11 cellular contexts compared by ENCODE assay signal in the genomic region with DNA sequence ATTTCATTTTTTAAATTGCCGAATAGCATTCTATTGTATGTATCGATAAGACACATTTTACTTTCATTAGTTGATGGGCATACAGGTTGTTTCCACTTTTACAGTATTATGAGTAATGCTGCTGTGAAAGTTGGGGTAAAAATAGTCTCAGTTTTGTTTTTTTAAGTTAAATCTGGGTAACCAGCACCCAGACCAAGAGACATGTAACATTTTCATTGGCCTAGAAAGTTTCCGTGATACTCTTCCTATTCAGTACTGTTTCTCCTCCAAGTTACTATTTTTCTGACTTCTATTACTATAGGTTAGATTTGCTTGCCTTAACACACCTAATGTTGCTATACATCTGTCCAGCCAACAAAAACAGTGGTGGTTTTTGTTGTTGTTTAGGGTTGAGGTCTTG. TPM values are rescaled to one million over a fixed set of nuclear protein-coding genes. Genes with fewer than 3 reads are reported as not detected.
DNase-seq lines count a peak whose midpoint lies in the region; ATAC-seq and TF ChIP-seq lines count a peak whose summit lies in the region.
"Had no signal": no experiment of that assay in that cellular context is flagged by ENCODE, and none has a peak within 500 bp of the region (broad histone marks: within the 10 kb centered on the region; RNA-seq: fewer than 3 reads in every experiment).

No MANE protein-coding gene starts in this region.

- H3K9me2 ChIP-seq in Karpas-422 (replicated peaks; ENCODE audit: insufficient read depth, low read length) (no peaks in the 10 kb centered on the region), SK-N-SH (no peaks in the 10 kb centered on the region)

- H2BK5ac ChIP-seq in trophoblast cell (ENCODE audit: low read depth, low read length, poor library complexity): no peak overlapping the region

- no peak overlapping the region for H3K4me3 ChIP-seq in Karpas-422 (ENCODE audit: low read length)
- no peak overlapping the region for H3K4me3 ChIP-seq in trophoblast cell (ENCODE audit: low read depth, low read length)
- no peak overlapping the region for H3K4me3 ChIP-seq in thyroid gland (replicated peaks in 1 of 3)
- no peak overlapping the region for H3K4me3 ChIP-seq in SK-N-SH (ENCODE audit: low read depth in 2 of 2, low read length in 1 of 2)

- H3K9ac ChIP-seq in Karpas-422 (ENCODE audit: low read length) (no peak overlapping the region), trophoblast cell (ENCODE audit: low read length) (no peak overlapping the region), SK-N-SH (no peak overlapping the region)

- no peak for TF ChIP-seq RAD21 in SK-N-SH (IDR thresholded peaks at IDR 0.05; ENCODE audit: low read length)

- H3K4me1 ChIP-seq in Karpas-422 (ENCODE audit: low read length): peaks cover 24% of the 10 kb centered on the region
- H3K4me1 ChIP-seq in trophoblast cell (ENCODE audit: control insufficient read depth in 1 of 2, insufficient read depth in 2 of 2, low read length in 2 of 2): peaks cover 0 to 5% of the 10 kb centered on the region in 2 experiments
- peaks cover 4 to 14% of the 10 kb centered on the region in 2 donors for H3K4me1 ChIP-seq in thyroid gland
- peaks cover 0 to 5% of the 10 kb centered on the region in 2 experiments; a peak in 2 of 4 replicates for H3K4me1 ChIP-seq in SK-N-SH (ENCODE audit: control insufficient read depth in 1 of 2, insufficient read depth in 2 of 2, low read depth in 1 of 2, low read length in 1 of 2)

- no peak overlapping the region for H4K12ac ChIP-seq in trophoblast cell (ENCODE audit: low read depth, low read length)

- H3K27ac ChIP-seq in Karpas-422 (ENCODE audit: low read length) (0 out of 2 replicates have a peak overlapping the region, but pooled peaks have one; percentile 30), trophoblast cell (ENCODE audit: low read depth, low read length) (no peak overlapping the region), thyroid gland (no peak overlapping the region), SK-N-SH (ENCODE audit: low read depth in 2 of 2, low read length in 1 of 2) (no peak overlapping the region)

- CTCF ChIA-PET in SK-N-SH (lab: Yijun Ruan, JAX): no interaction called here

- no peak overlapping the region for H3K14ac ChIP-seq in trophoblast cell (ENCODE audit: low read length)

- DNase-seq in Karpas-422: no peak
- no peak for DNase-seq in trophoblast cell
- no peak for DNase-seq in HUDEP-2 (lab: John Stamatoyannopoulos, UW; ENCODE audit: unreplicated experiment in 76 of 76)
- no peak for DNase-seq in thyroid gland
- DNase-seq in SK-N-SH: no peak
- DNase-seq: aorta; naive thymus-derived CD8-positive, alpha-beta T cell; NCI-H2171 had no signal

- H3K36me3 ChIP-seq in Karpas-422 (ENCODE audit: insufficient read depth, low read length) (peaks cover 2% of the 10 kb centered on the region; the same call in 1 of the 2 replicates), trophoblast cell (ENCODE audit: control insufficient read depth in 1 of 2, insufficient read depth in 2 of 2, low read length in 2 of 2) (peaks cover 0 to 5% of the 10 kb centered on the region in 2 experiments), thyroid gland (no peaks in the 10 kb centered on the region), SK-N-SH (replicated peaks in 1 of 2; ENCODE audit: control insufficient read depth in 1 of 2, insufficient read depth in 2 of 2, low read length in 1 of 2) (peaks cover 0 to 36% of the 10 kb centered on the region in 2 experiments)

- peak; percentile 74 for ATAC-seq in GM18511 (IDR thresholded peaks at IDR 0.05; ENCODE audit: unreplicated experiment)
- ATAC-seq in GM21528 (IDR thresholded peaks at IDR 0.05; ENCODE audit: low FRiP score, unreplicated experiment): peak; percentile 56
- ATAC-seq: naive thymus-derived CD8-positive, alpha-beta T cell; Right ventricle myocardium inferior had no signal

- intact Hi-C loops in thyroid gland (cut with DNase I): no loop called here

- no CpG with 5 or more reads among the region's 3 CpGs for WGBS in trophoblast cell (ENCODE audit: extremely low coverage, insufficient coverage, insufficient read length)
- 93 to 97% methylated on average over 3 of the region's 3 CpGs for WGBS in thyroid gland, 2 donors
- WGBS in SK-N-SH (ENCODE audit: low lambda C conversion rate): 94% methylated on average over 3 of the region's 3 CpGs

- H2AFZ ChIP-seq in Karpas-422 (ENCODE audit: low read length) (no peak overlapping the region), trophoblast cell (ENCODE audit: insufficient read depth, low read length, poor library complexity) (no peak overlapping the region), SK-N-SH (ENCODE audit: low read depth) (no peak overlapping the region)

- TF ChIP-seq POLR2A in thyroid gland (IDR thresholded peaks at IDR 0.05): no peak

- H4K8ac ChIP-seq in trophoblast cell (ENCODE audit: low read depth, low read length): peak overlapping the region; percentile 38

- H3K79me2 ChIP-seq in Karpas-422 (ENCODE audit: low read length): peaks cover 99% of the 10 kb centered on the region
- peaks cover 14% of the 10 kb centered on the region for H3K79me2 ChIP-seq in trophoblast cell (ENCODE audit: control insufficient read depth, insufficient read depth, low read length, poor library complexity)
- H3K79me2 ChIP-seq in SK-N-SH (ENCODE audit: insufficient read depth): peaks cover 100% of the 10 kb centered on the region

- H3K4me2 ChIP-seq in Karpas-422 (ENCODE audit: low read depth, low read length, poor library complexity, severe bottlenecking): peak overlapping the region; percentile 25
- no peak overlapping the region for H3K4me2 ChIP-seq in trophoblast cell (ENCODE audit: low read length)
- no peak overlapping the region for H3K4me2 ChIP-seq in SK-N-SH

- H3K9me3 ChIP-seq in Karpas-422 (ENCODE audit: low read length) (no peaks in the 10 kb centered on the region), trophoblast cell (ENCODE audit: insufficient read depth, low read depth, low read length) (no peaks in the 10 kb centered on the region), thyroid gland (no peaks in the 10 kb centered on the region), SK-N-SH (no peaks in the 10 kb centered on the region)

- TF ChIP-seq CTCF in thyroid gland (IDR thresholded peaks at IDR 0.05): no peak
- no peak for TF ChIP-seq CTCF in SK-N-SH (IDR thresholded peaks at IDR 0.05)

- peak overlapping the region; percentile 93 for H3K4ac ChIP-seq in trophoblast cell (ENCODE audit: low read depth, low read length)

- no peak overlapping the region for H2BK12ac ChIP-seq in trophoblast cell (ENCODE audit: low read length)

- TF ChIP-seq EP300 in SK-N-SH (IDR thresholded peaks at IDR 0.05; ENCODE audit: borderline replicate concordance in 1 of 2, low read depth in 1 of 2, low read length in 1 of 2): no peak

- H2AK5ac ChIP-seq in trophoblast cell (ENCODE audit: low read length): no peak overlapping the region

- H3K27me3 ChIP-seq in Karpas-422 (ENCODE audit: low read length): no peaks in the 10 kb centered on the region
- no peaks in the 10 kb centered on the region for H3K27me3 ChIP-seq in trophoblast cell (ENCODE audit: insufficient read depth, low read length)
- H3K27me3 ChIP-seq in thyroid gland: no peaks in the 10 kb centered on the region
- H3K27me3 ChIP-seq in SK-N-SH (ENCODE audit: insufficient read depth): no peaks in the 10 kb centered on the region

- no peaks in the 10 kb centered on the region for H3K79me1 ChIP-seq in trophoblast cell (ENCODE audit: low read length)

- H3K23ac ChIP-seq in trophoblast cell (ENCODE audit: low read length): no peak overlapping the region

- H3F3A ChIP-seq in SK-N-SH (replicated peaks; ENCODE audit: insufficient read depth): peaks cover 25% of the 10 kb centered on the region

- POLR2A ChIA-PET in SK-N-SH (lab: Yijun Ruan, JAX): no interaction called here

- H4K91ac ChIP-seq in trophoblast cell (ENCODE audit: low read depth, low read length): peak overlapping the region; percentile 28

- H2BK120ac ChIP-seq in trophoblast cell (ENCODE audit: insufficient read depth, low read length, poor library complexity): no peak overlapping the region

- no peak overlapping the region for H3K18ac ChIP-seq in trophoblast cell (ENCODE audit: low read length)

- H4K20me1 ChIP-seq in Karpas-422 (ENCODE audit: insufficient read depth, low read depth, low read length): peaks cover 55% of the 10 kb centered on the region
- H4K20me1 ChIP-seq in SK-N-SH (ENCODE audit: insufficient read depth): peaks cover 98% of the 10 kb centered on the region

TF ChIP-seq in SK-N-SH, 30 proteins besides CTCF, POLR2A, EP300 and RAD21:
- TF ChIP-seq TEAD4 (IDR thresholded peaks at IDR 0.05; ENCODE audit: borderline replicate concordance, insufficient read depth) (no peak), FOXJ3 (CRISPR knock-in tag; IDR thresholded peaks at IDR 0.05) (no peak), JUND (IDR thresholded peaks at IDR 0.05) (no peak), NRF1 (IDR thresholded peaks at IDR 0.05; ENCODE audit: low read depth, low read length) (no peak), ELF1 (IDR thresholded peaks at IDR 0.05) (no peak)
- TF ChIP-seq, protein P1, sequence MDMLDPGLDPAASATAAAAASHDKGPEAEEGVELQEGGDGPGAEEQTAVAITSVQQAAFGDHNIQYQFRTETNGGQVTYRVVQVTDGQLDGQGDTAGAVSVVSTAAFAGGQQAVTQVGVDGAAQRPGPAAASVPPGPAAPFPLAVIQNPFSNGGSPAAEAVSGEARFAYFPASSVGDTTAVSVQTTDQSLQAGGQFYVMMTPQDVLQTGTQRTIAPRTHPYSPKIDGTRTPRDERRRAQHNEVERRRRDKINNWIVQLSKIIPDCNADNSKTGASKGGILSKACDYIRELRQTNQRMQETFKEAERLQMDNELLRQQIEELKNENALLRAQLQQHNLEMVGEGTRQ (IDR thresholded peaks at IDR 0.05; ENCODE audit: borderline replicate concordance, low read depth, low read length): no peak
- TF ChIP-seq, protein P2, sequence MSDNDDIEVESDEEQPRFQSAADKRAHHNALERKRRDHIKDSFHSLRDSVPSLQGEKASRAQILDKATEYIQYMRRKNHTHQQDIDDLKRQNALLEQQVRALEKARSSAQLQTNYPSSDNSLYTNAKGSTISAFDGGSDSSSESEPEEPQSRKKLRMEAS (IDR thresholded peaks at IDR 0.05; ENCODE audit: low read depth): no peak

RNA-seq across cellular contexts. Expression of a gene that starts 12.3 kb away (rescaled TPM):
- total RNA-seq in Karpas-422 (2014; rRNA removed; shearing (Covaris generic); ENCODE audit: low replicate concordance): 48.6 and 77.6 TPM in 2 replicates
- 96.6 and 98.3 TPM in 2 replicates for polyA plus RNA-seq in trophoblast cell (2013)
- total RNA-seq in thyroid gland: 100 to 1,000 TPM; 104 to 185 (median 151) TPM
- 25.4 and 34.8 TPM in 2 replicates for polyA plus RNA-seq in SK-N-SH (2012; rRNA removed)
- polyA plus RNA-seq in SK-N-SH (2012; cell fraction: cytosol; rRNA removed): 43.0 and 46.0 TPM in 2 replicates
- polyA plus RNA-seq in SK-N-SH (2012; cell fraction: nucleus; rRNA removed): 11.3 and 27.1 TPM in 2 replicates
